In the genomic region with DNA sequence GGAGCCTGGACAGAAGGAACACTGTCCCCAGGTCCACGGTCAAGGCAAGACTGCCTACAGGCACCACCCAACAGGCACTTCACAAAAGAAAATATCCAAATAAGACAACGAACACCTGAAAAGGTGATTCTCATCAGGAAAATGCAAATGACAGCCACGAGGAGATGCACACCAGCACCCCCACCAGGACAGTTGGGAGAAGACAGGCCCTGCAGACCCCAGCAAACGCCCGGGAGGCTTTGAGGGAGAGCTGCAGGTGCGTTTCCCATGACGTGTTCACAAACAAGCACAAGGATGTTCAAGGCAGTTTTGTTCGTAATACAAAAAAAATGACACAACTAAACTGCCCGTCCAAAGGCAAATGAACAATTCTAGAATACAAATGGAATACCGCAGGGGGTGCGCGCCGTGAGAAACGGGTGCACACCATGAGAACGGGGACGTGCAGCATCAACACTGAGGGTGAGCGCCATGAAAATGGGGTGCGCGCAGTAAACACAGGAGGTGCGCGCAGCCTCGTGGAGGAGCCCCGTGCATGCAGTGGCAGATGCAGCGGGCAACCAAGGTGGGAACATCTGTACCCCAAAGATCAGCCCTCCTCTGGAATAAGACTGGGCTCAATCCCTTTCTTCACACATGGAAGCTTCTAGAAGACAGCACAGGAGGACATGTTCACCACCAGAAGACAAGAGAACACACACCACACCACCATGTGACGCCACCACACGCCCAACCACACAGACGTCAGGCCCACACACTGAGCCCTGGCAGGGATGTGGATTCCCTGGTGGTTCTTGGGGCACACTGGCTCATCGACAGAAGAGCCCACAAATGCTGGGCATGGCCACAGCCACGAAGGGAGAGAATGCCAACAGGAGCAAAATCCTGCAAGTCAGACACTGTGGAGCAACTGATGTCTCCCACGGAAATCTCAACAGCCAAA, we compare ENCODE assay signal across 8 cellular contexts.
DNase-seq lines count a peak whose midpoint lies in the region; ATAC-seq, FAIRE-seq and TF ChIP-seq lines count a peak whose summit lies in the region.

No MANE protein-coding gene starts in this region.

- POLR2A ChIA-PET in CD4-positive, alpha-beta T cell (lab: Charles Lee): no interaction called here
- POLR2A ChIA-PET in K562 (lab: Yijun Ruan, JAX): interaction anchor here (0.6 kb wide), 1 partner anchor 138 kb away, joined by 3 read pairs; no protein-coding TSS in a partner anchor

- TF ChIP-seq EP300 in K562 (IDR thresholded peaks at IDR 0.05; ENCODE audit: low read length): no peak

- H3K9me1 ChIP-seq in K562 (ENCODE audit: control insufficient read depth, insufficient read depth, low read length): no peaks in the 10 kb centered on the region

- no peak overlapping the region for H3K4me2 ChIP-seq in K562 (ENCODE audit: insufficient read depth, low read length)

- TF ChIP-seq CTCF in CD4-positive, alpha-beta T cell (IDR thresholded peaks at IDR 0.05): peak; percentile 61
- TF ChIP-seq CTCF in NB4 (IDR thresholded peaks at IDR 0.05; ENCODE audit: low read depth, low read length) (peak; percentile 47), K562 (IDR thresholded peaks at IDR 0.05 in 2 of 3, conservative IDR thresholded peaks at IDR 0.05 in 1 of 3; ENCODE audit: insufficient read depth in 2 of 3, low read depth in 1 of 3, low read length in 3 of 3) (peak; percentile 27 to 60 (median 43); a peak in 5 of 6 replicates), uterus (IDR thresholded peaks at IDR 0.05) (peak in 2 of 4 experiments; percentile 19 to 23)

- no peaks in the 10 kb centered on the region for H3K9me3 ChIP-seq in CD4-positive, alpha-beta T cell (ENCODE audit: control insufficient read depth, low read length)
- H3K9me3 ChIP-seq in K562 (replicated peaks; ENCODE audit: control insufficient read depth, insufficient read depth, low read depth, low read length): no peaks in the 10 kb centered on the region
- no peaks in the 10 kb centered on the region for H3K9me3 ChIP-seq in uterus

- H3K36me3 ChIP-seq in K562 (ENCODE audit: control insufficient read depth, insufficient read depth, low read length) (peaks cover 77% of the 10 kb centered on the region; the same call in 2 of the 3 replicates), uterus (no peaks in the 10 kb centered on the region)

- in situ Hi-C loops in K562 (cut with MboI): no loop called here

- peaks cover 85% of the 10 kb centered on the region for H3K79me2 ChIP-seq in K562 (ENCODE audit: control insufficient read depth, insufficient read depth, low read length)

- no peaks in the 10 kb centered on the region for H3K27me3 ChIP-seq in CD4-positive, alpha-beta T cell (ENCODE audit: control insufficient read depth, insufficient read depth, low read length)
- H3K27me3 ChIP-seq in K562 (ENCODE audit: control insufficient read depth in 2 of 2, insufficient read depth in 2 of 2, low read length in 2 of 2): no peaks in the 10 kb centered on the region
- H3K27me3 ChIP-seq in uterus: no peaks in the 10 kb centered on the region

- TF ChIP-seq RAD21 in K562 (CRISPR knock-in tag; conservative IDR thresholded peaks at IDR 0.05 in 1 of 2, IDR thresholded peaks at IDR 0.05 in 1 of 2): no peak

- intact Hi-C loops in CD4-positive, alpha-beta T cell (cut with DNase I, micrococcal nuclease): no loop called here
- intact Hi-C loops in K562 (cut with micrococcal nuclease) (no loop called here), uterus (cut with DNase I; ENCODE audit: low total_unique reads) (no loop called here)

- H3K9me3 Mint-ChIP-seq in CD4-positive, alpha-beta T cell: no peaks in the 10 kb centered on the region

- H3K9ac ChIP-seq in K562 (ENCODE audit: insufficient read depth in 1 of 2, low read depth in 2 of 2, low read length in 2 of 2): no peak overlapping the region

- H3K4me3 ChIP-seq in NB4 (ENCODE audit: low read depth, low read length): no peak overlapping the region
- no peak overlapping the region for H3K4me3 ChIP-seq in K562
- H3K4me3 ChIP-seq in uterus: no peak overlapping the region

- H3K27ac Mint-ChIP-seq in CD4-positive, alpha-beta T cell: peak overlapping the region; percentile 68

- H2AFZ ChIP-seq in K562 (ENCODE audit: low read depth, low read length): no peak overlapping the region

- DNase-seq in CD4-positive, alpha-beta T cell: peak in 6 of 10 experiments; percentile 24 to 52 (median 33)
- DNase-seq in NB4 (ENCODE audit: low read depth) (no peak), K562 (ENCODE audit: extremely low read depth in 1 of 4, low spot score in 3 of 4) (peak; percentile 31 to 65 (median 46)), myocyte (ENCODE audit: low read depth) (peak; percentile 67), uterus (no peak), NCI-H510A (lab: John Stamatoyannopoulos, UW) (no peak), DMS114 treated with DMSO at 0.1 percent for 48 hours (lab: John Stamatoyannopoulos, UW; ENCODE audit: unreplicated experiment) (no peak)

- H4K20me1 ChIP-seq in K562 (replicated peaks; ENCODE audit: control insufficient read depth, insufficient read depth, low read length): peaks cover 7% of the 10 kb centered on the region

- H3K36me3 Mint-ChIP-seq in CD4-positive, alpha-beta T cell (ENCODE audit: low read depth): peaks cover 46% of the 10 kb centered on the region

- H3K4me1 Mint-ChIP-seq in CD4-positive, alpha-beta T cell (ENCODE audit: low read depth): peaks cover 65% of the 10 kb centered on the region

- peak; percentile 52 for FAIRE-seq in K562 (lab: Jason Lieb, UNC)

- H3K27ac ChIP-seq in CD4-positive, alpha-beta T cell (ENCODE audit: low read depth, low read length): no peak overlapping the region
- H3K27ac ChIP-seq in K562 (ENCODE audit: extremely low read depth, low read depth, low read length): no peak overlapping the region
- no peak overlapping the region for H3K27ac ChIP-seq in uterus

- peak; percentile 79 for ATAC-seq in CD4-positive, alpha-beta T cell (ENCODE audit: poor library complexity)
- peak; percentile 68; the same call in 2 of the 3 replicates for ATAC-seq in K562
- ATAC-seq in GM18511 (IDR thresholded peaks at IDR 0.05; ENCODE audit: unreplicated experiment): no peak

- TF ChIP-seq POLR2A in NB4 (IDR thresholded peaks at IDR 0.05; ENCODE audit: extremely low read depth, insufficient read length): no peak
- TF ChIP-seq POLR2A in K562 (conservative IDR thresholded peaks at IDR 0.05): no peak
- TF ChIP-seq POLR2A in uterus (IDR thresholded peaks at IDR 0.05): no peak

- no TSS peak for BruUV-seq in K562 (replicated peaks; lab: Mats Ljungman, UMichigan)

- H3K4me3 Mint-ChIP-seq in CD4-positive, alpha-beta T cell: no peak overlapping the region

- CTCF ChIA-PET in CD4-positive, alpha-beta T cell (lab: Charles Lee): interaction anchor here (0.5 to 1.1 kb wide), 2 partner anchors 12 to 514 kb away, joined by 3 to 4 read pairs; no protein-coding TSS in a partner anchor
- CTCF ChIA-PET in K562 (lab: Yijun Ruan, JAX; ENCODE audit: low intra/inter-chr PET ratio): interaction anchor here (0.6 kb wide), 1 partner anchor 524 kb away, joined by 3 read pairs; no protein-coding TSS in a partner anchor

- no peaks in the 10 kb centered on the region for H3K27me3 Mint-ChIP-seq in CD4-positive, alpha-beta T cell

- WGBS in K562 (ENCODE audit: insufficient coverage, low coverage, missing lambda C conversion rate): 93% methylated on average over 28 of the region's 30 CpGs

- H3K4me1 ChIP-seq in K562 (replicated peaks in 1 of 2; ENCODE audit: control insufficient read depth in 2 of 2, insufficient read depth in 2 of 2, low read length in 2 of 2) (peaks cover 0 to 19% of the 10 kb centered on the region in 2 experiments; a peak in 2 of 5 replicates), uterus (peaks cover 0 to 8% of the 10 kb centered on the region in 2 donors)

TF ChIP-seq in K562, 482 proteins besides CTCF, POLR2A, EP300 and RAD21 (continues in another document):
- TF ChIP-seq ZNF444 (CRISPR knock-in tag; IDR thresholded peaks at IDR 0.05) (no peak), RBM39 (optimal IDR thresholded peaks at IDR 0.05; ENCODE audit: low read depth, low read length) (no peak), KLF13 (tag; IDR thresholded peaks at IDR 0.05; ENCODE audit: borderline replicate concordance, low read depth) (no peak), POLR2G (IDR thresholded peaks at IDR 0.05; ENCODE audit: low read depth, low read length) (0 out of 2 replicates have a peak, but pooled peaks have one; percentile 39), HDAC1 (IDR thresholded peaks at IDR 0.05) (no peak), NONO (IDR thresholded peaks at IDR 0.05; ENCODE audit: low read depth in 2 of 2, low read length in 1 of 2) (no peak), ZNF232 (CRISPR knock-in tag; IDR thresholded peaks at IDR 0.05) (no peak), RBM22 (IDR thresholded peaks at IDR 0.05; ENCODE audit: low read depth, low read length, poor library complexity, severe bottlenecking) (peak; percentile 90)
- TF ChIP-seq, protein P1, sequence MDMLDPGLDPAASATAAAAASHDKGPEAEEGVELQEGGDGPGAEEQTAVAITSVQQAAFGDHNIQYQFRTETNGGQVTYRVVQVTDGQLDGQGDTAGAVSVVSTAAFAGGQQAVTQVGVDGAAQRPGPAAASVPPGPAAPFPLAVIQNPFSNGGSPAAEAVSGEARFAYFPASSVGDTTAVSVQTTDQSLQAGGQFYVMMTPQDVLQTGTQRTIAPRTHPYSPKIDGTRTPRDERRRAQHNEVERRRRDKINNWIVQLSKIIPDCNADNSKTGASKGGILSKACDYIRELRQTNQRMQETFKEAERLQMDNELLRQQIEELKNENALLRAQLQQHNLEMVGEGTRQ (CRISPR knock-in tag; IDR thresholded peaks at IDR 0.05): no peak
- TF ChIP-seq, protein P2, sequence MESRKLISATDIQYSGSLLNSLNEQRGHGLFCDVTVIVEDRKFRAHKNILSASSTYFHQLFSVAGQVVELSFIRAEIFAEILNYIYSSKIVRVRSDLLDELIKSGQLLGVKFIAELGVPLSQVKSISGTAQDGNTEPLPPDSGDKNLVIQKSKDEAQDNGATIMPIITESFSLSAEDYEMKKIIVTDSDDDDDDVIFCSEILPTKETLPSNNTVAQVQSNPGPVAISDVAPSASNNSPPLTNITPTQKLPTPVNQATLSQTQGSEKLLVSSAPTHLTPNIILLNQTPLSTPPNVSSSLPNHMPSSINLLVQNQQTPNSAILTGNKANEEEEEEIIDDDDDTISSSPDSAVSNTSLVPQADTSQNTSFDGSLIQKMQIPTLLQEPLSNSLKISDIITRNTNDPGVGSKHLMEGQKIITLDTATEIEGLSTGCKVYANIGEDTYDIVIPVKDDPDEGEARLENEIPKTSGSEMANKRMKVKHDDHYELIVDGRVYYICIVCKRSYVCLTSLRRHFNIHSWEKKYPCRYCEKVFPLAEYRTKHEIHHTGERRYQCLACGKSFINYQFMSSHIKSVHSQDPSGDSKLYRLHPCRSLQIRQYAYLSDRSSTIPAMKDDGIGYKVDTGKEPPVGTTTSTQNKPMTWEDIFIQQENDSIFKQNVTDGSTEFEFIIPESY (CRISPR knock-in tag; IDR thresholded peaks at IDR 0.05): peak; percentile 69

Comparison
In these comparisons a context has a peak if more than half of its experiments do, and no peak if none do; other contexts are left out.
1. DNase-seq: peak in CD4-positive, alpha-beta T cell (6 of 10), K562 (4 of 4) and myocyte (single experiment); none in NB4 (single experiment), uterus (0 of 2), NCI-H510A (single experiment) and DMS114 treated with DMSO at 0.1 percent for 48 hours (single experiment).